ENCODE assay signal across 21 cellular contexts in the genomic region with DNA sequence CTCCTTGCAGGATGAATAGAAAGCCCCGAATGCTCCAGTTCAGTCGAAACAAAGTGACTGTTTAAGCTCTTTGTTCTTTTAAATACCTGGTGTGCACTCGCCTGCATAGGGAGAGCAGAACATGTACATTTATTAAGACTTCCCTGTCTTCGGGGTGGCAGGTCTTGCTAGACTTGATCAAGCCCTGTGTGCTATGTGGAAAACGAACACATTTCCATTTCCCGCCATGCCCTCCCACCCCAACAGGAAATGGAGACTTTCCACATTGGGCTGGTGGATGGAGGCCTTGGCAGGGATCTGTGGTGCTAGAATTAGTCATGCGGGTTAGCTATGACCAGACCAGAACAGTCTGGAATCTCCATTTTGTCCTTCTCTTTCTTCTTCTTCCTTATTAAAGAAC.
"Had no signal": no experiment of that assay in that cellular context is flagged by ENCODE, and none has a peak within 500 bp of the region (broad histone marks: within the 10 kb centered on the region; RNA-seq: fewer than 3 reads in every experiment).

No MANE protein-coding gene starts in this region.

- H3K9ac ChIP-seq: parathyroid adenoma had no signal

- H3K27me3 ChIP-seq: body of pancreas had no signal

- H3K27ac ChIP-seq: body of pancreas, epithelial cell of prostate, heart left ventricle, neutrophil, parathyroid adenoma, spleen, thoracic aorta had no signal

- H3K9me3 ChIP-seq: body of pancreas, heart left ventricle, mucosa of descending colon, neutrophil, spleen, thoracic aorta had no signal

- H3K36me3 ChIP-seq: heart left ventricle, neutrophil, spleen, thoracic aorta had no signal

- H3K4me3 ChIP-seq: body of pancreas, heart left ventricle, mucosa of descending colon, spleen, thoracic aorta had no signal

- FAIRE-seq: colon, frontal cortex had no signal

- DNase-seq: activated CD4-positive, alpha-beta T cell treated with anti-CD3 and anti-CD28 coated beads, Interleukin-2, amount 10 ng/mL, durations not matched to agents 24 days and 14 days; activated CD8-positive, alpha-beta T cell treated with anti-CD3 and anti-CD28 coated beads for 36 hours; activated naive CD4-positive, alpha-beta T cell treated with Interleukin-2 at 50 U/mL for 16 hours; activated naive CD8-positive, alpha-beta T cell treated with anti-CD3 and anti-CD28 coated beads, Interleukin-2, amount 10 ng/mL, durations not matched to agents 7 days and 5 days; activated T-cell treated with anti-CD3 and anti-CD28 coated beads, Interleukin-2, amount 50 U/mL, for 1 hour; amygdala; body of pancreas; caudate nucleus; endodermal cell; heart left ventricle; kidney glomerular epithelial cell; mucosa of descending colon; naive thymus-derived CD4-positive, alpha-beta T cell; spleen; stimulated activated naive B cell treated with anti-CD40 and anti-IgM and Interleukin-4, amounts not matched to agents 10 μg/mL and 1 μg/mL and 100 μg/mL, for 72 hours had no signal

- H3K4me1 ChIP-seq: body of pancreas, heart left ventricle, parathyroid adenoma had no signal
